In genomic region chr7:12458520-12459131, GRCh38 we compare ENCODE assay signal across 10 cellular contexts. TPM values are rescaled to one million over a fixed set of nuclear protein-coding genes. Genes with fewer than 3 reads are reported as not detected.
A peak's percentile ranks its signal among the peaks of the same experiment; 100 is the strongest.
DNase-seq lines count a peak whose midpoint lies in the region; ATAC-seq and TF ChIP-seq lines count a peak whose summit lies in the region.
"Had no signal": no experiment of that assay in that cellular context is flagged by ENCODE, and none has a peak within 500 bp of the region (broad histone marks: within the 10 kb centered on the region; RNA-seq: fewer than 3 reads in every experiment).

No MANE protein-coding gene starts in this region.

- ATAC-seq in activated CD4-positive, alpha-beta T cell treated with anti-CD3 and anti-CD28 coated beads for 36 hours, result peak; percentile 81
- peak; percentile 98 for ATAC-seq in GM21529 (IDR thresholded peaks at IDR 0.05; ENCODE audit: unreplicated experiment)
- peak; percentile 96 for ATAC-seq in HG03575 (IDR thresholded peaks at IDR 0.05; ENCODE audit: extremely low read depth, insufficient number of reproducible peaks, low FRiP score, unreplicated experiment)
- peak; percentile 90 for ATAC-seq in lung (ENCODE audit: insufficient read depth, low FRiP score)

- no peak overlapping the region for H3K4me3 Mint-ChIP-seq in activated CD4-positive, alpha-beta T cell treated with anti-CD3 and anti-CD28 coated beads for 36 hours
- H3K4me3 Mint-ChIP-seq: dendritic cell treated with granulocyte-macrophage colony-stimulating factor and Interleukin-4, amounts not matched to agents 40 ng/mL and 50 ng/mL, for 4 days had no signal

- H3K27me3 ChIP-seq in lung (ENCODE audit: control insufficient read depth, insufficient read depth), result no peaks in the 10 kb centered on the region

- H3K4me1 ChIP-seq in lung (ENCODE audit: control insufficient read depth in 2 of 2, insufficient read depth in 2 of 2, low read length in 2 of 2), result no peaks in the 10 kb centered on the region

- no peak overlapping the region for H3K27ac ChIP-seq in lung (ENCODE audit: low read depth in 1 of 2, low read length in 1 of 2)
- H3K27ac ChIP-seq: thoracic aorta had no signal

- H3K4me3 ChIP-seq in lung (no peak overlapping the region), lower leg skin (ENCODE audit: low read depth, poor library complexity, severe bottlenecking) (no peak overlapping the region)
- H3K4me3 ChIP-seq: thoracic aorta had no signal

- DNase-seq in activated CD4-positive, alpha-beta T cell treated with anti-CD3 and anti-CD28 coated beads for 36 hours, result no peak
- no peak for DNase-seq in activated CD4-positive, alpha-beta T cell treated with anti-CD3 and anti-CD28 coated beads for 48 hours
- DNase-seq in NCI-H82 (lab: John Stamatoyannopoulos, UW), result peak; percentile 69
- peak; percentile 17 for DNase-seq in cerebellar cortex (ENCODE audit: low spot score)
- DNase-seq in lung (ENCODE audit: low spot score), result no peak
- DNase-seq in lower leg skin (ENCODE audit: low spot score in 2 of 2), result no peak

- TF ChIP-seq POLR2A in lower leg skin (IDR thresholded peaks at IDR 0.05), result no peak

- H3K9me3 Mint-ChIP-seq in activated CD4-positive, alpha-beta T cell treated with anti-CD3 and anti-CD28 coated beads for 36 hours (ENCODE audit: low read depth), result peaks cover 2% of the 10 kb centered on the region
- H3K9me3 Mint-ChIP-seq: dendritic cell treated with granulocyte-macrophage colony-stimulating factor and Interleukin-4, amounts not matched to agents 40 ng/mL and 50 ng/mL, for 4 days had no signal

- H3K36me3 ChIP-seq in lung (ENCODE audit: control insufficient read depth in 2 of 2, insufficient read depth in 2 of 2, low read length in 2 of 2), result no peaks in the 10 kb centered on the region
- H3K36me3 ChIP-seq: thoracic aorta had no signal

- intact Hi-C loops in activated CD4-positive, alpha-beta T cell treated with anti-CD3 and anti-CD28 coated beads for 36 hours (cut with DNase I, micrococcal nuclease), result loop anchor here (1.0 kb wide), 2 partner anchors 32 to 38 kb away; no protein-coding TSS in a partner anchor
- intact Hi-C loops in lower leg skin (cut with DNase I; ENCODE audit: low total_unique reads), result no loop called here

- no peaks in the 10 kb centered on the region for H3K4me1 Mint-ChIP-seq in activated CD4-positive, alpha-beta T cell treated with anti-CD3 and anti-CD28 coated beads for 36 hours

- peaks cover 12% of the 10 kb centered on the region for H3K27me3 Mint-ChIP-seq in activated CD4-positive, alpha-beta T cell treated with anti-CD3 and anti-CD28 coated beads for 36 hours
- H3K27me3 Mint-ChIP-seq: dendritic cell treated with granulocyte-macrophage colony-stimulating factor and Interleukin-4, amounts not matched to agents 40 ng/mL and 50 ng/mL, for 4 days had no signal

- no peaks in the 10 kb centered on the region for H3K9me3 ChIP-seq in lung (ENCODE audit: control insufficient read depth in 2 of 2, insufficient read depth in 1 of 2, low read length in 1 of 2)
- H3K9me3 ChIP-seq: thoracic aorta had no signal

- POLR2A ChIA-PET in activated CD4-positive, alpha-beta T cell treated with anti-CD3 and anti-CD28 coated beads for 36 hours (lab: Charles Lee), result no interaction called here

- H3K27ac Mint-ChIP-seq in activated CD4-positive, alpha-beta T cell treated with anti-CD3 and anti-CD28 coated beads for 36 hours, result no peak overlapping the region
- H3K27ac Mint-ChIP-seq: dendritic cell treated with granulocyte-macrophage colony-stimulating factor and Interleukin-4, amounts not matched to agents 40 ng/mL and 50 ng/mL, for 4 days had no signal

- WGBS in lung, 2 donors, result 27 to 32% methylated on average over 4 of the region's 4 CpGs
- 32 to 43% methylated on average over 4 of the region's 4 CpGs for WGBS in lower leg skin, 2 donors

- CTCF ChIA-PET in activated CD4-positive, alpha-beta T cell treated with anti-CD3 and anti-CD28 coated beads for 36 hours (lab: Charles Lee), result interaction anchor here (0.6 to 3.4 kb wide), 30 partner anchors 10 to 1136 kb away, joined by 3 to 77 read pairs (median 6); no protein-coding TSS in a partner anchor

- no peaks in the 10 kb centered on the region for H3K36me3 Mint-ChIP-seq in activated CD4-positive, alpha-beta T cell treated with anti-CD3 and anti-CD28 coated beads for 36 hours (ENCODE audit: low read depth)

- TF ChIP-seq CTCF in lung (IDR thresholded peaks at IDR 0.05; ENCODE audit: control extremely low read depth, extremely low read depth), result peak; percentile 20
- no peak for TF ChIP-seq CTCF in lower leg skin (IDR thresholded peaks at IDR 0.05)

RNA-seq across cellular contexts. Expression of gene VWDE, which starts 55.0 kb away (rescaled TPM):
- 1 to 10 TPM; 2.2 to 2.3 TPM for total RNA-seq in activated CD4-positive, alpha-beta T cell treated with anti-CD3 and anti-CD28 coated beads for 36 hours
- total RNA-seq in lung, result 1 to 10 TPM in 1 of 2 donors, under 1 TPM in 1; 0.68 to 1.7 TPM
- 1 to 10 TPM in 1 of 2 donors, under 1 TPM in 1; 0.15 to 1.4 TPM for polyA plus RNA-seq in lung
- total RNA-seq in lower leg skin, result under 1 TPM in 3 of 4 donors, not detected in 1; 0.05 to 0.32 (median 0.19) TPM

Comparison
In these comparisons a context has a peak if more than half of its experiments do, and no peak if none do; other contexts are left out.
1. DNase-seq: peak in NCI-H82 (single experiment) and cerebellar cortex (single experiment); none in activated CD4-positive, alpha-beta T cell treated with anti-CD3 and anti-CD28 coated beads for 36 hours (single experiment), activated CD4-positive, alpha-beta T cell treated with anti-CD3 and anti-CD28 coated beads for 48 hours (single experiment), lung (single experiment) and lower leg skin (0 of 2).
2. Peak in every context shown above with its lines, with median percentiles within 50 percentile points of each other: ATAC-seq.